20 cellular contexts compared by ENCODE assay signal in genomic region chr21:41359289-41359688, GRCh38. TPM values are rescaled to one million over a fixed set of nuclear protein-coding genes. Genes with fewer than 3 reads are reported as not detected.
DNase-seq lines count a peak whose midpoint lies in the region; ATAC-seq and TF ChIP-seq lines count a peak whose summit lies in the region.
"Had no signal": no experiment of that assay in that cellular context is flagged by ENCODE, and none has a peak within 500 bp of the region (broad histone marks: within the 10 kb centered on the region; RNA-seq: fewer than 3 reads in every experiment).

No MANE protein-coding gene starts in this region.

- DNase-seq in activated CD4-positive, alpha-beta T cell treated with anti-CD3 and anti-CD28 coated beads, Interleukin-2, amount 10 ng/mL, durations not matched to agents 7 days and 5 days: no peak
- DNase-seq in activated CD4-positive, alpha-beta T cell treated with anti-CD3 and anti-CD28 coated beads, Interleukin-2, amount 50 U/mL, for 1 hour: no peak
- DNase-seq in Peyer's patch (peak in 1 of 3 donors; percentile 48), iPS-NIHi11 (ENCODE audit: low spot score) (peak; percentile 66), spleen (peak; percentile 74), NCI-H1105 treated with DMSO at 0.1 percent for 48 hours (lab: John Stamatoyannopoulos, UW) (no peak)
- DNase-seq: Kasumi-1; NCI-H1417 treated with DMSO at 0.1 percent for 48 hours; stimulated activated CD4-positive, alpha-beta T cell treated with anti-CD3 and anti-CD28 coated beads, Interleukin-4, amount 100 ng/mL, for 4 hours; tibial artery had no signal

- peak overlapping the region in 3 of 4 donors; percentile 89 to 93 (median 91) for H3K27ac ChIP-seq in Peyer's patch
- peak overlapping the region in 5 of 8 donors; percentile 8 to 99 (median 95) for H3K27ac ChIP-seq in spleen
- H3K27ac ChIP-seq: colonic mucosa, epithelial cell of prostate, tibial artery, VCaP had no signal

- no peak overlapping the region for H3K4me3 Mint-ChIP-seq in activated CD4-positive, alpha-beta T cell treated with anti-CD3 and anti-CD28 coated beads, Interleukin-2, amount 10 ng/mL, durations not matched to agents 7 days and 5 days

- H3K36me3 ChIP-seq in Peyer's patch (no peaks in the 10 kb centered on the region), spleen (peaks cover 0 to 9% (median 0%) of the 10 kb centered on the region in 6 donors)
- H3K36me3 ChIP-seq: colonic mucosa, tibial artery had no signal

- WGBS in spleen, 5 donors: 59 to 77% (median 71%) methylated on average over 11 of the region's 11 CpGs

- H3K4me1 Mint-ChIP-seq in activated CD4-positive, alpha-beta T cell treated with anti-CD3 and anti-CD28 coated beads, Interleukin-2, amount 10 ng/mL, durations not matched to agents 7 days and 5 days: peaks cover 65% of the 10 kb centered on the region

- H3K4me3 ChIP-seq in Peyer's patch: no peak overlapping the region
- no peak overlapping the region for H3K4me3 ChIP-seq in spleen
- H3K4me3 ChIP-seq: colonic mucosa, skin epidermis, tibial artery had no signal

- H3K4me1 ChIP-seq in Peyer's patch (peaks cover 0 to 41% (median 6%) of the 10 kb centered on the region in 4 donors), spleen (peaks cover 16 to 46% (median 32%) of the 10 kb centered on the region in 6 donors)

- no peaks in the 10 kb centered on the region for H3K9me3 Mint-ChIP-seq in activated CD4-positive, alpha-beta T cell treated with anti-CD3 and anti-CD28 coated beads, Interleukin-2, amount 10 ng/mL, durations not matched to agents 7 days and 5 days

- peaks cover 16% of the 10 kb centered on the region for H3K36me3 Mint-ChIP-seq in activated CD4-positive, alpha-beta T cell treated with anti-CD3 and anti-CD28 coated beads, Interleukin-2, amount 10 ng/mL, durations not matched to agents 7 days and 5 days (ENCODE audit: low read depth)

- POLR2A ChIA-PET in activated CD4-positive, alpha-beta T cell treated with anti-CD3 and anti-CD28 coated beads, Interleukin-2, amount 10 ng/mL, durations not matched to agents 7 days and 5 days (lab: Charles Lee): no interaction called here

- TF ChIP-seq CTCF in Peyer's patch (IDR thresholded peaks at IDR 0.05): no peak
- peak in 1 of 11 experiments; percentile 25 for TF ChIP-seq CTCF in spleen (IDR thresholded peaks at IDR 0.05 in 8 of 11, conservative IDR thresholded peaks at IDR 0.05 in 3 of 11)

- H3K9me3 ChIP-seq in Peyer's patch: no peaks in the 10 kb centered on the region
- no peaks in the 10 kb centered on the region for H3K9me3 ChIP-seq in spleen
- H3K9me3 ChIP-seq: colonic mucosa, tibial artery had no signal

- intact Hi-C loops in spleen (cut with DNase I; ENCODE audit: low total_unique reads): no loop called here

- ATAC-seq in GM21447 (IDR thresholded peaks at IDR 0.05; ENCODE audit: unreplicated experiment) (no peak), HG02840 (IDR thresholded peaks at IDR 0.05; ENCODE audit: low FRiP score, unreplicated experiment) (no peak)

- H3K27me3 Mint-ChIP-seq in activated CD4-positive, alpha-beta T cell treated with anti-CD3 and anti-CD28 coated beads, Interleukin-2, amount 10 ng/mL, durations not matched to agents 7 days and 5 days: peaks cover 10% of the 10 kb centered on the region

- H3K27me3 ChIP-seq in Peyer's patch (no peaks in the 10 kb centered on the region), spleen (replicated peaks in 1 of 7) (no peaks in the 10 kb centered on the region)
- H3K27me3 ChIP-seq: colonic mucosa, tibial artery had no signal

- CTCF ChIA-PET in activated CD4-positive, alpha-beta T cell treated with anti-CD3 and anti-CD28 coated beads, Interleukin-2, amount 10 ng/mL, durations not matched to agents 7 days and 5 days (lab: Charles Lee): interaction anchor here (1.0 kb wide), 1 partner anchor 22 kb away, joined by 3 read pairs; no protein-coding TSS in a partner anchor

- H3K27ac Mint-ChIP-seq in activated CD4-positive, alpha-beta T cell treated with anti-CD3 and anti-CD28 coated beads, Interleukin-2, amount 10 ng/mL, durations not matched to agents 7 days and 5 days: peak overlapping the region; percentile 100

- TF ChIP-seq POLR2A in Peyer's patch (IDR thresholded peaks at IDR 0.05) (no peak), spleen (IDR thresholded peaks at IDR 0.05) (no peak)

RNA-seq across cellular contexts. Expression of gene MX2, which starts 2.5 kb away (rescaled TPM):
- total RNA-seq in activated CD4-positive, alpha-beta T cell treated with anti-CD3 and anti-CD28 coated beads, Interleukin-2, amount 10 ng/mL, durations not matched to agents 7 days and 5 days: 100 to 1,000 TPM; 108 to 117 TPM
- 10 to 100 TPM; 13.7 to 39.6 (median 16.3) TPM for total RNA-seq in Peyer's patch
- 100 to 1,000 TPM in 2 of 7 donors, 10 to 100 TPM in 5; 56.5 to 109 (median 75.3) TPM for total RNA-seq in spleen
- polyA plus RNA-seq in spleen: 10 to 100 TPM; 20.0 to 34.6 (median 26.8) TPM

RNA-seq across cellular contexts. Expression of gene FAM3B, which starts 42.7 kb away (rescaled TPM):
- not detected for total RNA-seq in activated CD4-positive, alpha-beta T cell treated with anti-CD3 and anti-CD28 coated beads, Interleukin-2, amount 10 ng/mL, durations not matched to agents 7 days and 5 days
- total RNA-seq in Peyer's patch (100 to 1,000 TPM in 3 of 4 donors, 10 to 100 TPM in 1; 49.5 to 323 (median 159) TPM), spleen (1 to 10 TPM in 2 of 7 donors, under 1 TPM in 2, not detected in 3; 0.77 to 1.3 (median 1.0) TPM)
- polyA plus RNA-seq in spleen: 1 to 10 TPM; 1.4 to 1.9 (median 1.5) TPM
- total RNA-seq: A172, frontal cortex, HT-29 had no signal
- polyA plus RNA-seq: BJ had no signal

Comparison
In these comparisons a context has a peak if more than half of its experiments do, and no peak if none do; other contexts are left out.
1. DNase-seq: peak in iPS-NIHi11 (single experiment) and spleen (single experiment); none in activated CD4-positive, alpha-beta T cell treated with anti-CD3 and anti-CD28 coated beads, Interleukin-2, amount 10 ng/mL, durations not matched to agents 7 days and 5 days (single experiment), activated CD4-positive, alpha-beta T cell treated with anti-CD3 and anti-CD28 coated beads, Interleukin-2, amount 50 U/mL, for 1 hour (single experiment) and NCI-H1105 treated with DMSO at 0.1 percent for 48 hours (single experiment).
2. RNA of gene FAM3B, which starts 42.7 kb away (total RNA-seq): 49.5 to 323 TPM in Peyer's patch; 0.77 to 1.3 TPM in spleen and not detected in activated CD4-positive, alpha-beta T cell treated with anti-CD3 and anti-CD28 coated beads, Interleukin-2, amount 10 ng/mL, durations not matched to agents 7 days and 5 days; every median in the first group is over 10 times any median in the second.